In genomic region chr9:91810286-91810905, GRCh38 we compare ENCODE assay signal across 22 cellular contexts.
DNase-seq lines count a peak whose midpoint lies in the region; ATAC-seq, FAIRE-seq and TF ChIP-seq lines count a peak whose summit lies in the region.
"Had no signal": no experiment of that assay in that cellular context is flagged by ENCODE, and none has a peak within 500 bp of the region (broad histone marks: within the 10 kb centered on the region; RNA-seq: fewer than 3 reads in every experiment).

No MANE protein-coding gene starts in this region.

- H3K56ac ChIP-seq in H1 (replicated peaks; ENCODE audit: insufficient read length, low read depth, low read length), result no peak overlapping the region

- H2BK15ac ChIP-seq in H1 (ENCODE audit: low read length), result no peak overlapping the region

- no peak for TF ChIP-seq POLR2A in H1 (IDR thresholded peaks at IDR 0.05; ENCODE audit: control extremely low read depth in 1 of 2, low read depth in 2 of 2, low read length in 2 of 2)

- no peaks in the 10 kb centered on the region for H3K79me1 ChIP-seq in H1 (ENCODE audit: low read depth, low read length)

- H3K23ac ChIP-seq in H1 (ENCODE audit: insufficient read length), result no peak overlapping the region

- H3K27me3 Mint-ChIP-seq in nephron progenitor cell (ENCODE audit: low read depth, poor library complexity), result peaks cover 3% of the 10 kb centered on the region

- no peaks in the 10 kb centered on the region for H3K27me3 ChIP-seq in H1 (replicated peaks in 1 of 4; ENCODE audit: control insufficient read depth in 3 of 4, extremely low read depth in 1 of 4, insufficient read depth in 3 of 4, low read length in 3 of 4)
- no peaks in the 10 kb centered on the region for H3K27me3 ChIP-seq in MG63

- no peak overlapping the region for H2BK12ac ChIP-seq in H1 (ENCODE audit: low read depth, low read length)

- H3K9ac ChIP-seq in H1 (replicated peaks in 1 of 4; ENCODE audit: extremely low read depth in 1 of 4, low read depth in 3 of 4, low read length in 3 of 4), result no peak overlapping the region; a peak in 1 of 7 replicates

- POLR2A ChIA-PET in H1 (lab: Charles Lee; ENCODE audit: partially characterized antibody), result no interaction called here

- H2AK5ac ChIP-seq in H1 (ENCODE audit: low read depth, low read length), result 0 out of 2 replicates have a peak overlapping the region, but pooled peaks have one; percentile 40

- H3K23me2 ChIP-seq in H1 (ENCODE audit: low read depth, low read length), result no peaks in the 10 kb centered on the region

- no peak overlapping the region for H3K18ac ChIP-seq in H1 (ENCODE audit: extremely low read depth, low read length)

- ATAC-seq in HG03175 (IDR thresholded peaks at IDR 0.05; ENCODE audit: unreplicated experiment) (no peak), GM19463 (IDR thresholded peaks at IDR 0.05; ENCODE audit: unreplicated experiment) (no peak)

- H4K5ac ChIP-seq in H1 (ENCODE audit: insufficient read length, low read depth, low read length), result no peak overlapping the region

- H2BK120ac ChIP-seq in H1 (replicated peaks; ENCODE audit: low read depth, low read length), result no peak overlapping the region

- TF ChIP-seq RAD21 in H1 (IDR thresholded peaks at IDR 0.05 in 1 of 2, conservative IDR thresholded peaks at IDR 0.05 in 1 of 2; ENCODE audit: low read depth in 2 of 2, low read length in 2 of 2), result no peak

- CTCF ChIA-PET in H1 (lab: Charles Lee; ENCODE audit: partially characterized antibody), result interaction anchor here (1.4 kb wide), 1 partner anchor 52 kb away, joined by 3 read pairs; no protein-coding TSS in a partner anchor

- DNase-seq in DMS 273 treated with DMSO at 0.1 percent for 48 hours (lab: John Stamatoyannopoulos, UW) (peak; percentile 44), NCI-H2171 treated with DMSO at 0.1 percent for 48 hours (lab: John Stamatoyannopoulos, UW) (peak; percentile 97), H1 (ENCODE audit: low read depth in 1 of 2, low spot score in 2 of 2) (peak in 1 of 2 experiments; percentile 41), nephron progenitor cell (no peak), T1000 (lab: John Stamatoyannopoulos, UW) (no peak), MG63 (no peak)
- DNase-seq: AML-193; Caco-2; DND-41; GDM1; GOT3; MM.1S; NCI-H1105 treated with DMSO at 0.1 percent for 48 hours; NCI-H187 treated with DMSO at 0.1 percent for 48 hours; NCI-H510A; NK-92 treated with Interleukin-12 subunit alpha and Interleukin-12 subunit beta, amount 100 ng/mL, for 24 hours; SJCRH30 had no signal

- H2BK5ac ChIP-seq in H1 (ENCODE audit: low read depth, low read length), result no peak overlapping the region

- H4K8ac ChIP-seq in H1 (ENCODE audit: extremely low read depth, insufficient read depth, low read length), result no peak overlapping the region

- no peaks in the 10 kb centered on the region for H3K79me2 ChIP-seq in H1 (ENCODE audit: control insufficient read depth in 1 of 2, insufficient read depth in 2 of 2, low read length in 2 of 2)

- no peak for TF ChIP-seq CTCF in H1 (IDR thresholded peaks at IDR 0.05; ENCODE audit: control extremely low read depth in 1 of 3, insufficient read depth in 1 of 3, low read depth in 1 of 3, low read length in 3 of 3)
- no peak for TF ChIP-seq CTCF in nephron progenitor cell (IDR thresholded peaks at IDR 0.05)

- no peak overlapping the region for H2BK20ac ChIP-seq in H1 (ENCODE audit: low read length)

- H3K4ac ChIP-seq in H1 (replicated peaks; ENCODE audit: insufficient read length, low read depth, low read length), result no peak overlapping the region

- no peak overlapping the region for H3K4me2 ChIP-seq in H1 (ENCODE audit: insufficient read depth in 1 of 2, low read depth in 2 of 2, low read length in 2 of 2)

- no peak overlapping the region for H3K14ac ChIP-seq in H1 (ENCODE audit: insufficient read length)

- 85% methylated on average over 26 of the region's 26 CpGs; no CpG with 5 or more reads in 1 of the 2 experiments for WGBS in H1 (ENCODE audit: extremely low coverage in 1 of 2, insufficient coverage in 1 of 2, insufficient read length in 1 of 2, insufficient replicate concordance in 2 of 2, low coverage in 1 of 2, low lambda C conversion rate in 2 of 2, missing lambda C conversion rate in 1 of 2), 2 experiments

- H3K36me3 ChIP-seq in H1 (ENCODE audit: control insufficient read depth in 2 of 4, insufficient read depth in 4 of 4, low read length in 3 of 4), result no peaks in the 10 kb centered on the region
- H3K36me3 ChIP-seq in MG63, result no peaks in the 10 kb centered on the region
- H3K36me3 ChIP-seq: SJCRH30 had no signal

- H3K27ac Mint-ChIP-seq in nephron progenitor cell, result peak overlapping the region; percentile 79

- H3K27ac ChIP-seq in H1 (ENCODE audit: low read depth, low read length), result no peak overlapping the region
- H3K27ac ChIP-seq: RWPE1, SJCRH30 had no signal

- no peaks in the 10 kb centered on the region for H3K4me1 ChIP-seq in H1 (replicated peaks in 1 of 4; ENCODE audit: control insufficient read depth in 3 of 4, insufficient read depth in 4 of 4, low read length in 3 of 4)
- H3K4me1 ChIP-seq: Caco-2, SJCRH30 had no signal

- no peak for FAIRE-seq in H1 (lab: Jason Lieb, UNC)
- FAIRE-seq: GM12892, GM19239 had no signal

- no peak overlapping the region for H2AFZ ChIP-seq in H1 (ENCODE audit: low read length)

- no peaks in the 10 kb centered on the region for H3K9me3 Mint-ChIP-seq in nephron progenitor cell

- no peaks in the 10 kb centered on the region for H4K20me1 ChIP-seq in H1 (replicated peaks in 1 of 2; ENCODE audit: control insufficient read depth in 1 of 2, insufficient read depth in 2 of 2, low read length in 2 of 2)

- no peak overlapping the region for H4K91ac ChIP-seq in H1 (replicated peaks; ENCODE audit: insufficient read length, low read length)

- H3K4me3 Mint-ChIP-seq in nephron progenitor cell, result no peak overlapping the region

- H3K9me3 ChIP-seq in H1 (ENCODE audit: insufficient read depth in 2 of 2, low read depth in 1 of 2, low read length in 1 of 2) (no peaks in the 10 kb centered on the region), MG63 (no peaks in the 10 kb centered on the region)
- H3K9me3 ChIP-seq: Caco-2, SJCRH30 had no signal

- H3K36me3 Mint-ChIP-seq in nephron progenitor cell (ENCODE audit: low read depth), result peaks cover 26% of the 10 kb centered on the region

- TF ChIP-seq EP300 in H1 (IDR thresholded peaks at IDR 0.05; ENCODE audit: borderline replicate concordance in 1 of 2, low read depth in 2 of 2, low read length in 2 of 2), result no peak

- H3K4me3 ChIP-seq in H1 (ENCODE audit: extremely low read depth in 1 of 4, insufficient read depth in 2 of 4, low read depth in 3 of 4, low read length in 4 of 4) (no peak overlapping the region), MG63 (no peak overlapping the region)
- H3K4me3 ChIP-seq: SJCRH30 had no signal

- H3K4me1 Mint-ChIP-seq in nephron progenitor cell, result peaks cover 33% of the 10 kb centered on the region

TF ChIP-seq in H1, 55 proteins besides CTCF, POLR2A, EP300 and RAD21 (continues in another document):
- no peak for TF ChIP-seq HDAC6 (IDR thresholded peaks at IDR 0.05; ENCODE audit: low read depth, low read length)
- no peak for TF ChIP-seq RFX5 (IDR thresholded peaks at IDR 0.05; ENCODE audit: borderline replicate concordance, low read depth, low read length)
- TF ChIP-seq POU5F1 (IDR thresholded peaks at IDR 0.05; ENCODE audit: low read depth, low read length), result no peak
- TF ChIP-seq E2F6 (IDR thresholded peaks at IDR 0.05), result no peak
- TF ChIP-seq BRCA1 (IDR thresholded peaks at IDR 0.05; ENCODE audit: low read depth, low read length), result no peak
- no peak for TF ChIP-seq TAF7 (optimal IDR thresholded peaks at IDR 0.05; ENCODE audit: borderline replicate concordance, low read depth, low read length)
- no peak for TF ChIP-seq SIN3A (conservative IDR thresholded peaks at IDR 0.05 in 1 of 2, IDR thresholded peaks at IDR 0.05 in 1 of 2; ENCODE audit: low read depth in 1 of 2, low read length in 2 of 2)

Comparison
In these comparisons a context has a peak if more than half of its experiments do, and no peak if none do; other contexts are left out.
1. DNase-seq: peak in DMS 273 treated with DMSO at 0.1 percent for 48 hours (single experiment) and NCI-H2171 treated with DMSO at 0.1 percent for 48 hours (single experiment); none in nephron progenitor cell (single experiment), T1000 (single experiment) and MG63 (single experiment).